8 cellular contexts compared by ENCODE assay signal in genomic region chr7:816300-816750, GRCh38. TPM values are rescaled to one million over a fixed set of nuclear protein-coding genes. Genes with fewer than 3 reads are reported as not detected.
DNase-seq lines count a peak whose midpoint lies in the region; ATAC-seq and TF ChIP-seq lines count a peak whose summit lies in the region.

No MANE protein-coding gene starts in this region.

- no peaks in the 10 kb centered on the region for H3K9me2 ChIP-seq in PC-3 (replicated peaks; ENCODE audit: low read length)

- H3F3A ChIP-seq in PC-3 (ENCODE audit: low read length, unreplicated experiment) = peaks cover 5% of the 10 kb centered on the region

- H4K20me1 ChIP-seq in PC-3 (ENCODE audit: low read length) = peaks cover 33% of the 10 kb centered on the region

- H2AFZ ChIP-seq in PC-3 (ENCODE audit: low read length) = peak overlapping the region; percentile 84

- no TSS peak for BruUV-seq in PC-3 (replicated peaks; lab: Mats Ljungman, UMichigan)

- in situ Hi-C loops in KBM-7 (cut with MboI; ENCODE audit: low pct_unique_long_range_greater_than_20kb, low sequenced_read_pairs) = no loop called here

- intact Hi-C loops in PC-3 (cut with micrococcal nuclease) = no loop called here

- no peaks in the 10 kb centered on the region for H3K27me3 ChIP-seq in PC-3 (ENCODE audit: low read length)

- H3K4me1 ChIP-seq in PC-3 (ENCODE audit: insufficient read depth, low read length) = peaks cover 40% of the 10 kb centered on the region

- peaks cover 46% of the 10 kb centered on the region for H3K79me2 ChIP-seq in PC-3 (ENCODE audit: low read length)

- H3K4me2 ChIP-seq in PC-3 (ENCODE audit: low read length) = peak overlapping the region; percentile 92

- CTCF ChIA-PET in PC-3 (lab: Charles Lee) = interaction anchor here (1.0 kb wide), 1 partner anchor 177 kb away, joined by 3 read pairs; no protein-coding TSS in a partner anchor

- DNase-seq in DMS53 (lab: John Stamatoyannopoulos, UW) = peak; percentile 99
- peak; percentile 92 for DNase-seq in KBM-7
- peak; percentile 98 for DNase-seq in PC-3
- DNase-seq in activated T-cell treated with anti-CD3 and anti-CD28 coated beads, Interleukin-2, amount 50 U/mL, for 1 hour = peak; percentile 97
- no peak for DNase-seq in epithelial cell of proximal tubule (ENCODE audit: low read depth)
- DNase-seq in myocyte (ENCODE audit: low read depth) = peak; percentile 100
- peak; percentile 92 for DNase-seq in stimulated activated CD8-positive, alpha-beta memory T cell treated with anti-CD3 and anti-CD28 coated beads, Interleukin-7, amount 100 ng/mL, for 24 hours (ENCODE audit: low read depth)

- 0 out of 2 replicates have a peak overlapping the region, but pooled peaks have one; percentile 57 for H3K9ac ChIP-seq in PC-3 (ENCODE audit: low read length)

- H3K27ac ChIP-seq in PC-3 (ENCODE audit: low read length) = no peak overlapping the region

- ATAC-seq in GM21723 (IDR thresholded peaks at IDR 0.05; ENCODE audit: unreplicated experiment) (peak; percentile 81), PC-3 (peak; percentile 87)

- H3K4me3 ChIP-seq in PC-3 (ENCODE audit: low read length) = peak overlapping the region; percentile 84
- peak overlapping the region; percentile 90 for H3K4me3 ChIP-seq in epithelial cell of proximal tubule (ENCODE audit: low read depth, low read length)

- POLR2A ChIA-PET in PC-3 (lab: Charles Lee; ENCODE audit: unreplicated experiment) = interaction anchor here (1.9 kb wide), 1 partner anchor 20 kb away, joined by 5 read pairs; no protein-coding TSS in a partner anchor

- H3K36me3 ChIP-seq in PC-3 (ENCODE audit: low read depth, low read length) = peaks cover 3% of the 10 kb centered on the region

- H3K9me3 ChIP-seq in PC-3 (ENCODE audit: low read length) = no peaks in the 10 kb centered on the region

- TF ChIP-seq CTCF in PC-3 (conservative IDR thresholded peaks at IDR 0.05; ENCODE audit: low read depth, low read length) (no peak), epithelial cell of proximal tubule (conservative IDR thresholded peaks at IDR 0.05; ENCODE audit: low read depth, low read length) (no peak)

RNA-seq across cellular contexts. Expression of gene SUN1, which starts 16.0 kb away (rescaled TPM):
- total RNA-seq in PC-3 (2014; rRNA removed) = 92.5 and 100 TPM in 2 replicates
- 117 and 270 TPM in 2 replicates for total RNA-seq in epithelial cell of proximal tubule
- 205 and 236 TPM in 2 replicates for total RNA-seq in myocyte
- polyA plus RNA-seq in myocyte (2012) = 153 TPM
